Comparison of ENCODE assay signal across 9 cellular contexts in the genomic region with DNA sequence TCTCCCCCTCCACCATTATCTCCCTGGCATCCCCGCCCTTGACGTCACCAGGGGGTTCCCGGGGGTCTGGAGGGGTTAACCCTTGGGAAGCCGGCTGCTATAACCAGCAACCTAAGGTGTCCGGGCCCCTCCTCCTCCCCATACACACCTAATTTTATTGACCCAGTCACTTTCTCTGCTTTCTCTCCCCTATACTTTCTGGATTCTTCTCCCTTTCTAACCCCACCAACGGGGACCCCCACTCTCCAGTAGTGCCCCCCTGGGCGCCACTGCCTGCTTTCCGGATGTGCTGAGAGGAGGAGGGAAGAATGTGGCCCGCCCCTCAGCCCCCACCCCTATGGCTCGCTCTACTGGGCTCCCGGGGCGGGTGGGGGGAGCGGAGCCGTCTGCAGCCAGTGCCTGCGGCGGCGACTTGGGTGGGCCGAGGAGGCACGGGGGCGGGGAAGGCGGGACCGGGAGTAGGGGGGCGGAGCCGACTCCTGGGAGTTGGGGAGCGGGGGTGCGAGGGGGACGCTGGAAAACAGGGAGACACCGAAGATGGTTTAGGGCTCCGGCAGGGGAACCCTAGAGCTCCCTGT. TPM values are rescaled to one million over a fixed set of nuclear protein-coding genes. Genes with fewer than 3 reads are reported as not detected.
DNase-seq lines count a peak whose midpoint lies in the region; ATAC-seq and TF ChIP-seq lines count a peak whose summit lies in the region.
"Had no signal": no experiment of that assay in that cellular context is flagged by ENCODE, and none has a peak within 500 bp of the region (broad histone marks: within the 10 kb centered on the region; RNA-seq: fewer than 3 reads in every experiment).

No MANE protein-coding gene starts in this region.

- ATAC-seq in GM18861 (IDR thresholded peaks at IDR 0.05; ENCODE audit: unreplicated experiment), result no peak
- ATAC-seq in GM18520 (IDR thresholded peaks at IDR 0.05; ENCODE audit: unreplicated experiment), result no peak

- TF ChIP-seq RAD21 in liver (IDR thresholded peaks at IDR 0.05), result no peak

- WGBS in liver, result 1% methylated on average over 29 of the region's 29 CpGs
- WGBS in stomach, 5 donors, result 0 to 1% (median 0%) methylated on average over 14 to 29 of the region's 29 CpGs

- TF ChIP-seq CTCF in RWPE1 (conservative IDR thresholded peaks at IDR 0.05; ENCODE audit: low read depth) (no peak), colonic mucosa (IDR thresholded peaks at IDR 0.05) (no peak), liver (IDR thresholded peaks at IDR 0.05; ENCODE audit: low read depth, low read length, missing input control) (no peak), stomach (IDR thresholded peaks at IDR 0.05) (no peak)

- H3K36me3 ChIP-seq in colonic mucosa (no peaks in the 10 kb centered on the region), liver (ENCODE audit: control insufficient read depth in 4 of 4, insufficient read depth in 3 of 4, low read depth in 1 of 4, low read length in 3 of 4) (no peaks in the 10 kb centered on the region), stomach (no peaks in the 10 kb centered on the region)

- peak overlapping the region; percentile 52 for H3K4me3 ChIP-seq in colonic mucosa
- peak overlapping the region; percentile 52 to 60 (median 55) for H3K4me3 ChIP-seq in liver (ENCODE audit: low read depth in 1 of 3, low read length in 3 of 3)
- peak overlapping the region; percentile 55 to 69 (median 61) for H3K4me3 ChIP-seq in stomach

- H3K4me1 ChIP-seq in colonic mucosa (peaks cover 7% of the 10 kb centered on the region), liver (ENCODE audit: control insufficient read depth in 4 of 4, insufficient read depth in 4 of 4, low read length in 3 of 4) (peaks cover 7 to 38% (median 20%) of the 10 kb centered on the region in 4 donors), stomach (peaks cover 30 to 44% (median 40%) of the 10 kb centered on the region in 4 donors)

- peak overlapping the region; percentile 59 to 84 for H3K9ac ChIP-seq in colonic mucosa (ENCODE audit: low read depth in 2 of 2, low read length in 2 of 2)
- peak overlapping the region in 1 of 2 donors; percentile 72 for H3K9ac ChIP-seq in liver (ENCODE audit: low read depth in 1 of 2, low read length in 2 of 2)

- POLR2A ChIA-PET in RWPE1 (lab: Yijun Ruan, JAX; ENCODE audit: low non-redundant PET), result no interaction called here

- H3K27ac ChIP-seq in RWPE1 (peak overlapping the region; percentile 97), colonic mucosa (peak overlapping the region; percentile 58), liver (ENCODE audit: low read depth in 1 of 2, low read length in 2 of 2) (peak overlapping the region; percentile 27 to 77), stomach (peak overlapping the region; percentile 48 to 81 (median 79))

- no peak for TF ChIP-seq POLR2A in stomach (IDR thresholded peaks at IDR 0.05)

- H3K9me3 ChIP-seq in colonic mucosa (no peaks in the 10 kb centered on the region), liver (ENCODE audit: control insufficient read depth in 4 of 4, low read length in 3 of 4) (no peaks in the 10 kb centered on the region), stomach (no peaks in the 10 kb centered on the region)

- CTCF ChIA-PET in RWPE1 (lab: Yijun Ruan, JAX), result interaction anchor here (0.6 to 1.8 kb wide), 2 partner anchors 13 to 443 kb away, joined by 3 to 12 read pairs; no protein-coding TSS in a partner anchor

- H3K27me3 ChIP-seq in colonic mucosa (peaks cover 5% of the 10 kb centered on the region), liver (ENCODE audit: control insufficient read depth in 4 of 4, insufficient read depth in 4 of 4, low read length in 3 of 4) (no peaks in the 10 kb centered on the region), stomach (peaks cover 0 to 31% (median 13%) of the 10 kb centered on the region in 3 donors)

- intact Hi-C loops in colonic mucosa (cut with DNase I) (loop anchor here (5.0 kb wide), 1 partner anchor 161 kb away; no protein-coding TSS in a partner anchor), stomach (cut with DNase I; ENCODE audit: low total_unique reads) (no loop called here)

- DNase-seq in activated gamma-delta T cell treated with Interleukin-2 at 50 U/mL for 16 hours (peak; percentile 33), activated gamma-delta T cell (lab: John Stamatoyannopoulos, UW) (no peak), RWPE1 (ENCODE audit: low spot score) (peak; percentile 66), colonic mucosa (peak; percentile 74), stomach (peak; percentile 46)

- TF ChIP-seq EP300 in stomach (IDR thresholded peaks at IDR 0.05), result no peak

TF ChIP-seq in liver, 16 proteins besides CTCF, POLR2A, EP300 and RAD21:
- TF ChIP-seq, protein P1, sequence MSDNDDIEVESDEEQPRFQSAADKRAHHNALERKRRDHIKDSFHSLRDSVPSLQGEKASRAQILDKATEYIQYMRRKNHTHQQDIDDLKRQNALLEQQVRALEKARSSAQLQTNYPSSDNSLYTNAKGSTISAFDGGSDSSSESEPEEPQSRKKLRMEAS (IDR thresholded peaks at IDR 0.05), result no peak
- no peak for TF ChIP-seq YY1 (IDR thresholded peaks at IDR 0.05)
- TF ChIP-seq, protein P2, sequence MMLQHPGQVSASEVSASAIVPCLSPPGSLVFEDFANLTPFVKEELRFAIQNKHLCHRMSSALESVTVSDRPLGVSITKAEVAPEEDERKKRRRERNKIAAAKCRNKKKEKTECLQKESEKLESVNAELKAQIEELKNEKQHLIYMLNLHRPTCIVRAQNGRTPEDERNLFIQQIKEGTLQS (IDR thresholded peaks at IDR 0.05), result no peak
- TF ChIP-seq EGR1 (IDR thresholded peaks at IDR 0.05; ENCODE audit: low read depth in 2 of 2), result no peak
- no peak for TF ChIP-seq SP1 (IDR thresholded peaks at IDR 0.05)
- TF ChIP-seq, protein P3, sequence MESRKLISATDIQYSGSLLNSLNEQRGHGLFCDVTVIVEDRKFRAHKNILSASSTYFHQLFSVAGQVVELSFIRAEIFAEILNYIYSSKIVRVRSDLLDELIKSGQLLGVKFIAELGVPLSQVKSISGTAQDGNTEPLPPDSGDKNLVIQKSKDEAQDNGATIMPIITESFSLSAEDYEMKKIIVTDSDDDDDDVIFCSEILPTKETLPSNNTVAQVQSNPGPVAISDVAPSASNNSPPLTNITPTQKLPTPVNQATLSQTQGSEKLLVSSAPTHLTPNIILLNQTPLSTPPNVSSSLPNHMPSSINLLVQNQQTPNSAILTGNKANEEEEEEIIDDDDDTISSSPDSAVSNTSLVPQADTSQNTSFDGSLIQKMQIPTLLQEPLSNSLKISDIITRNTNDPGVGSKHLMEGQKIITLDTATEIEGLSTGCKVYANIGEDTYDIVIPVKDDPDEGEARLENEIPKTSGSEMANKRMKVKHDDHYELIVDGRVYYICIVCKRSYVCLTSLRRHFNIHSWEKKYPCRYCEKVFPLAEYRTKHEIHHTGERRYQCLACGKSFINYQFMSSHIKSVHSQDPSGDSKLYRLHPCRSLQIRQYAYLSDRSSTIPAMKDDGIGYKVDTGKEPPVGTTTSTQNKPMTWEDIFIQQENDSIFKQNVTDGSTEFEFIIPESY (IDR thresholded peaks at IDR 0.05), result no peak
- TF ChIP-seq FOXA1 (IDR thresholded peaks at IDR 0.05), result no peak
- TF ChIP-seq, protein P4, sequence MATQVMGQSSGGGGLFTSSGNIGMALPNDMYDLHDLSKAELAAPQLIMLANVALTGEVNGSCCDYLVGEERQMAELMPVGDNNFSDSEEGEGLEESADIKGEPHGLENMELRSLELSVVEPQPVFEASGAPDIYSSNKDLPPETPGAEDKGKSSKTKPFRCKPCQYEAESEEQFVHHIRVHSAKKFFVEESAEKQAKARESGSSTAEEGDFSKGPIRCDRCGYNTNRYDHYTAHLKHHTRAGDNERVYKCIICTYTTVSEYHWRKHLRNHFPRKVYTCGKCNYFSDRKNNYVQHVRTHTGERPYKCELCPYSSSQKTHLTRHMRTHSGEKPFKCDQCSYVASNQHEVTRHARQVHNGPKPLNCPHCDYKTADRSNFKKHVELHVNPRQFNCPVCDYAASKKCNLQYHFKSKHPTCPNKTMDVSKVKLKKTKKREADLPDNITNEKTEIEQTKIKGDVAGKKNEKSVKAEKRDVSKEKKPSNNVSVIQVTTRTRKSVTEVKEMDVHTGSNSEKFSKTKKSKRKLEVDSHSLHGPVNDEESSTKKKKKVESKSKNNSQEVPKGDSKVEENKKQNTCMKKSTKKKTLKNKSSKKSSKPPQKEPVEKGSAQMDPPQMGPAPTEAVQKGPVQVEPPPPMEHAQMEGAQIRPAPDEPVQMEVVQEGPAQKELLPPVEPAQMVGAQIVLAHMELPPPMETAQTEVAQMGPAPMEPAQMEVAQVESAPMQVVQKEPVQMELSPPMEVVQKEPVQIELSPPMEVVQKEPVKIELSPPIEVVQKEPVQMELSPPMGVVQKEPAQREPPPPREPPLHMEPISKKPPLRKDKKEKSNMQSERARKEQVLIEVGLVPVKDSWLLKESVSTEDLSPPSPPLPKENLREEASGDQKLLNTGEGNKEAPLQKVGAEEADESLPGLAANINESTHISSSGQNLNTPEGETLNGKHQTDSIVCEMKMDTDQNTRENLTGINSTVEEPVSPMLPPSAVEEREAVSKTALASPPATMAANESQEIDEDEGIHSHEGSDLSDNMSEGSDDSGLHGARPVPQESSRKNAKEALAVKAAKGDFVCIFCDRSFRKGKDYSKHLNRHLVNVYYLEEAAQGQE (IDR thresholded peaks at IDR 0.05), result no peak
TF ChIP-seq in liver: peak in this region for 0.

RNA-seq across cellular contexts. Expression of a gene that starts 1.8 kb away (rescaled TPM):
- total RNA-seq in colonic mucosa (1 to 10 TPM; 1.4 to 2.0 TPM), liver (under 1 TPM; 0.09 to 0.25 TPM), stomach (1 to 10 TPM in 1 of 5 donors, under 1 TPM in 4; 0.14 to 4.0 (median 0.58) TPM)
- polyA plus RNA-seq in liver (under 1 TPM; 0.23 to 0.44 TPM), stomach (1 to 10 TPM in 2 of 3 donors, under 1 TPM in 1; 0.53 to 2.7 (median 1.7) TPM)

RNA-seq across cellular contexts. Expression of a gene that starts 6.3 kb away (rescaled TPM):
- under 1 TPM in 1 of 2 donors, not detected in 1; 0.22 TPM for total RNA-seq in colonic mucosa
- total RNA-seq in liver, result 100 to 1,000 TPM in 1 of 2 donors, 10 to 100 TPM in 1; 17.6 to 181 TPM
- polyA plus RNA-seq in liver, result 100 to 1,000 TPM in 1 of 2 donors, 10 to 100 TPM in 1; 82.5 to 137 TPM
- not detected for total RNA-seq in stomach
- polyA plus RNA-seq in stomach, result not detected
- total RNA-seq: dermis microvascular lymphatic vessel endothelial cell had no signal

RNA-seq across cellular contexts. Expression of a gene that starts 18.3 kb away (rescaled TPM):
- total RNA-seq in colonic mucosa (1 to 10 TPM; 5.5 to 6.5 TPM), liver (10 to 100 TPM in 1 of 2 donors, 1 to 10 TPM in 1; 7.7 to 12.0 TPM), stomach (10 to 100 TPM in 1 of 5 donors, 1 to 10 TPM in 3, not detected in 1; 2.3 to 28.1 (median 5.8) TPM)
- polyA plus RNA-seq in liver (1 to 10 TPM; 3.0 to 6.5 TPM), stomach (10 to 100 TPM in 1 of 3 donors, 1 to 10 TPM in 2; 5.8 to 11.1 (median 7.5) TPM)
- total RNA-seq: dermis microvascular lymphatic vessel endothelial cell had no signal

RNA-seq across cellular contexts. Expression of a gene that starts 26.5 kb away (rescaled TPM):
- total RNA-seq in colonic mucosa (100 to 1,000 TPM in 1 of 2 donors, 10 to 100 TPM in 1; 90.3 to 195 TPM), liver (10 to 100 TPM; 45.0 to 83.3 TPM), stomach (1,000 to 10,000 TPM in 1 of 5 donors, 100 to 1,000 TPM in 1, 10 to 100 TPM in 3; 37.3 to 1,821 (median 71.6) TPM)
- polyA plus RNA-seq in liver (10 to 100 TPM; 43.9 to 66.9 TPM), stomach (10 to 100 TPM; 35.1 to 91.2 (median 51.8) TPM)

RNA-seq across cellular contexts. Expression of a gene that starts 26.8 kb away (rescaled TPM):
- total RNA-seq in colonic mucosa, result not detected
- total RNA-seq in liver, result 100 to 1,000 TPM in 1 of 2 donors, 1 to 10 TPM in 1; 2.8 to 102 TPM
- 100 to 1,000 TPM in 1 of 2 donors, 10 to 100 TPM in 1; 71.0 to 134 TPM for polyA plus RNA-seq in liver
- total RNA-seq in stomach, result under 1 TPM in 1 of 5 donors, not detected in 4; 0.37 TPM
- polyA plus RNA-seq in stomach, result not detected
- total RNA-seq: dermis microvascular lymphatic vessel endothelial cell had no signal

Comparison
In these comparisons a context has a peak if more than half of its experiments do, and no peak if none do; other contexts are left out.
1. RNA of a gene that starts 6.3 kb away (total RNA-seq): 17.6 to 181 TPM in liver; 0.22 TPM in colonic mucosa and not detected in stomach; every median in the first group is over 10 times any median in the second.
2. Peak in every context shown above with its lines, with median percentiles within 50 percentile points of each other: H3K27ac ChIP-seq and H3K4me3 ChIP-seq.